1 cellular context compared by ENCODE assay signal in genomic region chr2:20223345-20224190, GRCh38.
TF ChIP-seq lines count a peak whose summit lies in the region.

No MANE protein-coding gene starts in this region.

TF ChIP-seq in HepG2, 621 proteins besides CTCF, POLR2A, EP300 and RAD21 (continued from another document and continues in another):
- TF ChIP-seq TERF1 (CRISPR knock-in tag; IDR thresholded peaks at IDR 0.05) (no peak; the same call in 1 of the 2 replicates), ZNF737 (CRISPR knock-in tag; IDR thresholded peaks at IDR 0.05; ENCODE audit: borderline replicate concordance) (no peak), SP5 (CRISPR knock-in tag; IDR thresholded peaks at IDR 0.05; ENCODE audit: borderline replicate concordance, low read depth) (no peak), ZFP41 (CRISPR knock-in tag; IDR thresholded peaks at IDR 0.05; ENCODE audit: borderline replicate concordance) (peak; percentile 20; the same call in 1 of the 2 replicates), HNRNPL (IDR thresholded peaks at IDR 0.05; ENCODE audit: low read depth, low read length) (0 out of 2 replicates have a peak, but pooled peaks have one; percentile 43), STAT6 (CRISPR knock-in tag; IDR thresholded peaks at IDR 0.05; ENCODE audit: borderline replicate concordance) (no peak; the same call in 1 of the 2 replicates), RFX5 (IDR thresholded peaks at IDR 0.05; ENCODE audit: low read depth, low read length) (no peak), ATF7-NPFF (CRISPR knock-in tag; IDR thresholded peaks at IDR 0.05; ENCODE audit: low read depth) (peak; percentile 64; the same call in 1 of the 2 replicates), ARHGAP35 (CRISPR knock-in tag; IDR thresholded peaks at IDR 0.05; ENCODE audit: borderline replicate concordance) (no peak), HNRNPLL (IDR thresholded peaks at IDR 0.05; ENCODE audit: low read depth, low read length, poor library complexity, severe bottlenecking) (peak; percentile 70), YEATS2 (CRISPR knock-in tag; IDR thresholded peaks at IDR 0.05; ENCODE audit: borderline replicate concordance) (0 out of 2 replicates have a peak, but pooled peaks have one; percentile 25), ZNF275 (CRISPR knock-in tag; IDR thresholded peaks at IDR 0.05; ENCODE audit: borderline replicate concordance) (no peak; the same call in 1 of the 2 replicates), ZNF362 (CRISPR knock-in tag; IDR thresholded peaks at IDR 0.05; ENCODE audit: borderline replicate concordance) (no peak), ZUFSP (CRISPR knock-in tag; IDR thresholded peaks at IDR 0.05; ENCODE audit: borderline replicate concordance) (no peak), U2AF1 (optimal IDR thresholded peaks at IDR 0.05; ENCODE audit: low read depth, low read length) (no peak), RBM39 (IDR thresholded peaks at IDR 0.05; ENCODE audit: low read depth, low read length, poor library complexity, severe bottlenecking) (peak; percentile 67), RNF2 (conservative IDR thresholded peaks at IDR 0.05; ENCODE audit: low read depth) (no peak), TCF12 (IDR thresholded peaks at IDR 0.05) (no peak), TCF12 (CRISPR knock-in tag; IDR thresholded peaks at IDR 0.05) (no peak), RBAK (CRISPR knock-in tag; IDR thresholded peaks at IDR 0.05) (no peak), MED13 (CRISPR knock-in tag; IDR thresholded peaks at IDR 0.05) (0 out of 2 replicates have a peak, but pooled peaks have one; percentile 50), ASH2L (IDR thresholded peaks at IDR 0.05; ENCODE audit: insufficient read length, low read depth, low read length) (no peak), ZBTB33 (CRISPR knock-in tag; IDR thresholded peaks at IDR 0.05) (no peak), GABPB1 (CRISPR knock-in tag; IDR thresholded peaks at IDR 0.05) (peak; percentile 83), ZBTB10 (CRISPR knock-in tag; IDR thresholded peaks at IDR 0.05; ENCODE audit: borderline replicate concordance) (peak; percentile 65; the same call in 1 of the 2 replicates), HOXA5 (CRISPR knock-in tag; IDR thresholded peaks at IDR 0.05) (0 out of 2 replicates have a peak, but pooled peaks have one; percentile 29), MAFF (IDR thresholded peaks at IDR 0.05; ENCODE audit: low read depth, low read length) (no peak), ZBTB20 (CRISPR knock-in tag; IDR thresholded peaks at IDR 0.05; ENCODE audit: borderline replicate concordance, low read depth) (peak; percentile 54), ZNF652 (CRISPR knock-in tag; IDR thresholded peaks at IDR 0.05; ENCODE audit: borderline replicate concordance, low read depth) (peak; percentile 75; the same call in 1 of the 2 replicates), ZNF850 (CRISPR knock-in tag; conservative IDR thresholded peaks at IDR 0.05) (peak; percentile 85), ZFY (CRISPR knock-in tag; IDR thresholded peaks at IDR 0.05) (peak; percentile 72), GRHL1 (CRISPR knock-in tag; conservative IDR thresholded peaks at IDR 0.05) (no peak), ZNF616 (CRISPR knock-in tag; IDR thresholded peaks at IDR 0.05; ENCODE audit: low read depth) (no peak), RXRB (CRISPR knock-in tag; IDR thresholded peaks at IDR 0.05; ENCODE audit: borderline replicate concordance) (no peak), FOXJ3 (CRISPR knock-in tag; IDR thresholded peaks at IDR 0.05; ENCODE audit: borderline replicate concordance) (no peak), ZNF740 (CRISPR knock-in tag; IDR thresholded peaks at IDR 0.05) (no peak), PHF20 (CRISPR knock-in tag; IDR thresholded peaks at IDR 0.05) (peak; percentile 40; the same call in 1 of the 2 replicates), ZNF619 (CRISPR knock-in tag; IDR thresholded peaks at IDR 0.05) (0 out of 2 replicates have a peak, but pooled peaks have one; percentile 2), ZNF224 (CRISPR knock-in tag; IDR thresholded peaks at IDR 0.05) (no peak), ZBTB43 (CRISPR knock-in tag; conservative IDR thresholded peaks at IDR 0.05) (no peak), DDIT3 (CRISPR knock-in tag; IDR thresholded peaks at IDR 0.05) (no peak), ZNF572 (CRISPR knock-in tag; IDR thresholded peaks at IDR 0.05) (0 out of 2 replicates have a peak, but pooled peaks have one; percentile 19), CHD4 (IDR thresholded peaks at IDR 0.05; ENCODE audit: borderline replicate concordance, low read length) (no peak), ZBTB44 (CRISPR knock-in tag; IDR thresholded peaks at IDR 0.05) (no peak)
